ENCODE assay signal across 3 cellular contexts in the genomic region with DNA sequence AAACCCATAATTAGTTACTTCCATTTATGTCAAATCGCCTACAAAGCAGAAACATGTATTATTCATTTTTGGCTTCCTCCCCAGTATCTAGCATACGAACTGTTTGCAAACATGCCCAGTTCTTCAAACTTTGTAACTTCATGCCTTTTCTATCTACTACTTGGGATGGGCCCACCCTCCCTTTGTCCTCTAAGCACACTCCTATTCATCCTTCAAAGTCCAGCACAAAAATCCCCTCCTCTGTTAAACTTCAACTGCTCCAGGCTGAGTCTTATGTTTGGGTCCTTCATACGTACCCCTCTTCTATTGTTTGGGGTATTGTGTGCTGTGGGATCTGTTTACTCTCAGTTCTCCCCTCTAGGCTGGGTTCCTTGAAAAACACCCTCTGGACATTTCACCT. TPM values are rescaled to one million over a fixed set of nuclear protein-coding genes. Genes with fewer than 3 reads are reported as not detected.
"Had no signal": no experiment of that assay in that cellular context is flagged by ENCODE, and none has a peak within 500 bp of the region (broad histone marks: within the 10 kb centered on the region; RNA-seq: fewer than 3 reads in every experiment).

No MANE protein-coding gene starts in this region.

- ATAC-seq: GM12878 had no signal

- DNase-seq: GDM1, GF-D8 had no signal

- H3K4me3 ChIP-seq: GM12878 had no signal

RNA-seq across cellular contexts. Expression of a gene that starts 55.5 kb away (rescaled TPM):
- polyA plus RNA-seq: GM12878 had no signal
